In the genomic region with DNA sequence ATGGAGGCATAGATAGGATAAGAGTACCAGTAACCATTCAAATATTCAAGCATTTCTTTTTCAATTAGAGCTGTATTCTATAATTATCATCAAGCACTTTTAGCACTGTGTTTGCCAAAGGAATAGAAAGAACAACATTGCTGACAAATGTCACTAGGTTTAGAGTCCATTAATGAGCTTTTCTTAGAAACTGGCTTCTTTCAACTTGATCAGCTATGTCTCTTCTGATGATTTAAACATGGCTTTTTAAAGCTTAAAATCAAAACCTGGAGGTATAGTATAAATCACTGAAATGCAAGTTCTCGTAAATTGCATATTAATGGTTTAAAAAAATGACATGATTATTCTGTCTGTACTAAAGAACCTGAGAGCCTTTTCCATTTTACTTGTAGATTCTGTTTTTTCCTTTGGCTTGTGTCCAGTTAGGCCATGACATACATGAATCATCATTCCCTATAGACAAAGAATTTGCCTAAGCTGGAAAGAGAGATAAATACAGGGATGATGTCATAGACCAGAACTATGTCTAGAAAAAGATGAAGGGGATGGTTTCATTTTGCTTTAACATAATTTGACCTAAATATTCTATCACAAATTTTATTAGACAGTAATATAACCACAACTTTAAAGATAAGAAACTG, we compare ENCODE assay signal across 9 cellular contexts.
A peak's percentile ranks its signal among the peaks of the same experiment; 100 is the strongest.
DNase-seq lines count a peak whose midpoint lies in the region; TF ChIP-seq lines count a peak whose summit lies in the region.
"Had no signal": no experiment of that assay in that cellular context is flagged by ENCODE, and none has a peak within 500 bp of the region (broad histone marks: within the 10 kb centered on the region; RNA-seq: fewer than 3 reads in every experiment).

No MANE protein-coding gene starts in this region.

- peak; percentile 53 for DNase-seq in COLO829 (ENCODE audit: low spot score)
- DNase-seq in LHCN-M2 (ENCODE audit: low read depth) = peak; percentile 73
- peak; percentile 82 for DNase-seq in amniotic epithelial cell (ENCODE audit: low read depth)
- peak; percentile 37 for DNase-seq in kidney epithelial cell (ENCODE audit: low read depth)
- DNase-seq in NAMALWA (ENCODE audit: low spot score) = no peak
- DNase-seq in OCI-LY7 (ENCODE audit: low spot score) = no peak
- no peak for DNase-seq in activated CD8-positive, alpha-beta memory T cell treated with anti-CD3 and anti-CD28 coated beads, Interleukin-2, amount 50 U/mL, for 48 hours
- DNase-seq in Ammon's horn (ENCODE audit: low spot score) = no peak
- DNase-seq: ovary had no signal

- BruUV-seq in OCI-LY7 (replicated peaks; lab: Mats Ljungman, UMichigan) = no TSS peak

- no peaks in the 10 kb centered on the region for H3K27me3 ChIP-seq in kidney epithelial cell (ENCODE audit: control insufficient read depth, insufficient read depth, low read length)
- H3K27me3 ChIP-seq: ovary had no signal

- no peaks in the 10 kb centered on the region for H3K79me2 ChIP-seq in OCI-LY7 (ENCODE audit: insufficient read depth, low read depth, low read length)

- TF ChIP-seq CTCF in kidney epithelial cell (IDR thresholded peaks at IDR 0.05; ENCODE audit: insufficient read depth, low read length, poor library complexity, severe bottlenecking) (no peak), OCI-LY7 (conservative IDR thresholded peaks at IDR 0.05; ENCODE audit: low read length) (no peak)

- H3K9me3 ChIP-seq in OCI-LY7 (ENCODE audit: low read length) = no peaks in the 10 kb centered on the region
- H3K9me3 ChIP-seq: ovary had no signal

- H3K4me3 ChIP-seq in kidney epithelial cell (ENCODE audit: low read depth, low read length) (no peak overlapping the region), OCI-LY7 (ENCODE audit: low read depth, low read length, poor library complexity, severe bottlenecking) (no peak overlapping the region)
- H3K4me3 ChIP-seq: ovary had no signal

- intact Hi-C loops in OCI-LY7 (cut with micrococcal nuclease; ENCODE audit: unreplicated experiment) = no loop called here

- H3K36me3 ChIP-seq in kidney epithelial cell (ENCODE audit: control insufficient read depth, insufficient read depth, low read length) (no peaks in the 10 kb centered on the region), OCI-LY7 (ENCODE audit: insufficient read depth, low read length) (no peaks in the 10 kb centered on the region)
- H3K36me3 ChIP-seq: ovary had no signal

- POLR2A ChIA-PET in OCI-LY7 (lab: Charles Lee) = interaction anchor here (0.6 to 0.8 kb wide), 3 partner anchors 16 to 91 kb away, joined by 3 read pairs; no protein-coding TSS in a partner anchor

- no peak overlapping the region for H3K4me2 ChIP-seq in OCI-LY7 (ENCODE audit: low read length)

- H3K27ac ChIP-seq in OCI-LY7 (ENCODE audit: low read depth, low read length, poor library complexity, severe bottlenecking) = no peak overlapping the region
- H3K27ac ChIP-seq: ovary had no signal

- H3K4me1 ChIP-seq in OCI-LY7 (ENCODE audit: insufficient read depth, low read length, poor library complexity, severe bottlenecking) = no peaks in the 10 kb centered on the region

- H2AFZ ChIP-seq in OCI-LY7 (ENCODE audit: low read length) = no peak overlapping the region

- CTCF ChIA-PET in OCI-LY7 (lab: Charles Lee; ENCODE audit: unreplicated experiment) = no interaction called here

- H3K9me2 ChIP-seq in OCI-LY7 (ENCODE audit: insufficient read depth, low read length) = no peaks in the 10 kb centered on the region

- H4K20me1 ChIP-seq in OCI-LY7 (ENCODE audit: insufficient read depth, low read length) = no peaks in the 10 kb centered on the region

Comparison
In these comparisons a context has a peak if more than half of its experiments do, and no peak if none do; other contexts are left out.
1. DNase-seq: peak in COLO829 (single experiment), LHCN-M2 (single experiment), amniotic epithelial cell (single experiment) and kidney epithelial cell (single experiment); none in NAMALWA (single experiment), OCI-LY7 (single experiment), activated CD8-positive, alpha-beta memory T cell treated with anti-CD3 and anti-CD28 coated beads, Interleukin-2, amount 50 U/mL, for 48 hours (single experiment) and Ammon's horn (single experiment).